In genomic region chr1:101409102-101409501, GRCh38 we compare ENCODE assay signal across 25 cellular contexts.
"Had no signal": no experiment of that assay in that cellular context is flagged by ENCODE, and none has a peak within 500 bp of the region (broad histone marks: within the 10 kb centered on the region; RNA-seq: fewer than 3 reads in every experiment).

No MANE protein-coding gene starts in this region.

- DNase-seq: activated CD4-positive, alpha-beta T cell treated with anti-CD3 and anti-CD28 coated beads for 36 hours; activated CD4-positive, alpha-beta T cell treated with anti-CD3 and anti-CD28 coated beads, Interleukin-2, amount 50 U/mL, for 48 hours; activated CD8-positive, alpha-beta memory T cell treated with anti-CD3 and anti-CD28 coated beads, Interleukin-2, amount 50 U/mL, for 48 hours; activated naive CD4-positive, alpha-beta T cell treated with Interleukin-2 at 50 U/mL for 16 hours; activated naive CD8-positive, alpha-beta T cell treated with anti-CD3 and anti-CD28 coated beads for 36 hours; activated T-cell treated with anti-CD3 and anti-CD28 coated beads, Interleukin-2, amount 50 U/mL, for 4 hours; central memory CD4-positive, alpha-beta T cell; dermis blood vessel endothelial cell; effector CD8-positive, alpha-beta T cell; foreskin melanocyte; kidney; lower lobe of right lung; mesendoderm; naive B cell; nucleus accumbens; stimulated activated CD4-positive, alpha-beta T cell treated with anti-CD3 and anti-CD28 coated beads, Interleukin-15, amount 100 ng/mL, for 24 hours; stomach had no signal

- H3K4me3 Mint-ChIP-seq: activated CD4-positive, alpha-beta T cell treated with anti-CD3 and anti-CD28 coated beads for 36 hours; activated naive CD8-positive, alpha-beta T cell treated with anti-CD3 and anti-CD28 coated beads for 36 hours; activated T-cell treated with anti-CD3 and anti-CD28 coated beads, Interleukin-2, amount 50 U/mL, for 4 hours; stimulated activated memory B cell treated with anti-CD40 and anti-IgM and Interleukin-4, amounts not matched to agents 10 μg/mL and 1 μg/mL and 100 μg/mL, for 72 hours; WTC11 had no signal

- H3K27ac Mint-ChIP-seq: activated CD4-positive, alpha-beta T cell treated with anti-CD3 and anti-CD28 coated beads for 36 hours; activated naive CD8-positive, alpha-beta T cell treated with anti-CD3 and anti-CD28 coated beads for 36 hours; activated T-helper 2 cell treated with anti-CD3 and anti-CD28 coated beads, Interferon-gamma antibody, Interleukin-2, Interleukin-4, amounts not matched to agents 10 μg/mL and 5 μg/mL and 100 μg/mL, durations not matched to agents 14 hours and 24 hours and 36 hours; WTC11 had no signal

- H3K4me1 ChIP-seq: lower lobe of right lung, stomach, suprapubic skin, tibial nerve had no signal

- H3K9me3 Mint-ChIP-seq: activated T-helper 2 cell treated with anti-CD3 and anti-CD28 coated beads, Interferon-gamma antibody, Interleukin-2, Interleukin-4, amounts not matched to agents 10 μg/mL and 5 μg/mL and 100 μg/mL, durations not matched to agents 14 hours and 24 hours and 36 hours; naive B cell; stimulated activated memory B cell treated with anti-CD40 and anti-IgM and Interleukin-4, amounts not matched to agents 10 μg/mL and 1 μg/mL and 100 μg/mL, for 72 hours; WTC11 had no signal

- H3K27me3 Mint-ChIP-seq: naive B cell; stimulated activated memory B cell treated with anti-CD40 and anti-IgM and Interleukin-4, amounts not matched to agents 10 μg/mL and 1 μg/mL and 100 μg/mL, for 72 hours had no signal

- H3K27me3 ChIP-seq: stomach, suprapubic skin, tibial nerve had no signal

- H3K4me2 ChIP-seq: smooth muscle cell had no signal

- H3K27ac ChIP-seq: lower lobe of right lung, stomach, suprapubic skin, tibial nerve had no signal

- H3K4me3 ChIP-seq: lower lobe of right lung, smooth muscle cell, stomach, suprapubic skin, tibial nerve had no signal

- H3K36me3 ChIP-seq: lower lobe of right lung, stomach, suprapubic skin, tibial nerve had no signal

- ATAC-seq: activated CD4-positive, alpha-beta T cell treated with anti-CD3 and anti-CD28 coated beads for 36 hours; activated T-cell treated with anti-CD3 and anti-CD28 coated beads, Interleukin-2, amount 50 U/mL, for 4 hours; esophagus mucosa; lower lobe of right lung; sciatic nerve; stimulated activated memory B cell treated with anti-CD40 and anti-IgM and Interleukin-4, amounts not matched to agents 10 μg/mL and 1 μg/mL and 100 μg/mL, for 72 hours; WTC11 had no signal

- H3K9me3 ChIP-seq: lower lobe of right lung, stomach, suprapubic skin, tibial nerve had no signal
